In genomic region chr4:25925486-25926201, GRCh38 we compare ENCODE assay signal across 9 cellular contexts. TPM values are rescaled to one million over a fixed set of nuclear protein-coding genes. Genes with fewer than 3 reads are reported as not detected.
DNase-seq lines count a peak whose midpoint lies in the region; ATAC-seq and TF ChIP-seq lines count a peak whose summit lies in the region.
"Had no signal": no experiment of that assay in that cellular context is flagged by ENCODE, and none has a peak within 500 bp of the region (broad histone marks: within the 10 kb centered on the region; RNA-seq: fewer than 3 reads in every experiment).

No MANE protein-coding gene starts in this region.

- DNase-seq in natural killer cell (no peak), NOMO-1 treated with dmso at 0.1 percent for 144 hours (lab: John Stamatoyannopoulos, UW; ENCODE audit: unreplicated experiment) (peak; percentile 13), choroid plexus epithelial cell (ENCODE audit: low read depth) (peak; percentile 78), memory B cell (ENCODE audit: low spot score in 2 of 2) (peak; percentile 43 to 49), A172 (ENCODE audit: low spot score) (no peak), occipital lobe (lab: John Stamatoyannopoulos, UW) (no peak)
- DNase-seq in natural killer cell treated with Interleukin-12 subunit alpha and Interleukin-12 subunit beta and Interleukin-15 and Interleukin-18, amount 100 ng/mL, for 72 hours (ENCODE audit: low spot score), result no peak

- H3K4me1 Mint-ChIP-seq in natural killer cell, result peaks cover 0 to 16% of the 10 kb centered on the region in 2 donors
- H3K4me1 Mint-ChIP-seq in natural killer cell treated with Interleukin-12 subunit alpha and Interleukin-12 subunit beta and Interleukin-15 and Interleukin-18, amount 100 ng/mL, for 72 hours (ENCODE audit: low read depth in 2 of 2), result peaks cover 5% of the 10 kb centered on the region in 2 donors
- peaks cover 14% of the 10 kb centered on the region for H3K4me1 Mint-ChIP-seq in memory B cell

- H3K9me3 Mint-ChIP-seq in natural killer cell (no peaks in the 10 kb centered on the region), memory B cell (no peaks in the 10 kb centered on the region)
- H3K9me3 Mint-ChIP-seq in natural killer cell treated with Interleukin-12 subunit alpha and Interleukin-12 subunit beta and Interleukin-15 and Interleukin-18, amount 100 ng/mL, for 72 hours, result no peaks in the 10 kb centered on the region
- H3K9me3 Mint-ChIP-seq: stimulated activated naive CD8-positive, alpha-beta T cell treated with anti-CD3 and anti-CD28 coated beads, Interleukin-15, Interleukin-2, amounts not matched to agents 100 ng/mL and 50 ng/mL, for 24 hours had no signal

- ATAC-seq in natural killer cell (peak in 1 of 3 donors; percentile 36), HG02798 (IDR thresholded peaks at IDR 0.05; ENCODE audit: poor library complexity, unreplicated experiment) (peak; percentile 76), memory B cell (ENCODE audit: low read depth) (peak; percentile 86)
- no peak for ATAC-seq in natural killer cell treated with Interleukin-12 subunit alpha and Interleukin-12 subunit beta and Interleukin-15 and Interleukin-18, amount 100 ng/mL, for 72 hours

- H3K27ac Mint-ChIP-seq in natural killer cell (no peak overlapping the region), memory B cell (peak overlapping the region; percentile 38)
- no peak overlapping the region for H3K27ac Mint-ChIP-seq in natural killer cell treated with Interleukin-12 subunit alpha and Interleukin-12 subunit beta and Interleukin-15 and Interleukin-18, amount 100 ng/mL, for 72 hours
- H3K27ac Mint-ChIP-seq: stimulated activated naive CD8-positive, alpha-beta T cell treated with anti-CD3 and anti-CD28 coated beads, Interleukin-15, Interleukin-2, amounts not matched to agents 100 ng/mL and 50 ng/mL, for 24 hours had no signal

- intact Hi-C loops in natural killer cell (cut with micrococcal nuclease), result no loop called here

- H3K36me3 Mint-ChIP-seq in natural killer cell, result no peaks in the 10 kb centered on the region
- H3K36me3 Mint-ChIP-seq in natural killer cell treated with Interleukin-12 subunit alpha and Interleukin-12 subunit beta and Interleukin-15 and Interleukin-18, amount 100 ng/mL, for 72 hours, result peaks cover 11% of the 10 kb centered on the region
- peaks cover 17% of the 10 kb centered on the region for H3K36me3 Mint-ChIP-seq in memory B cell

- H3K27me3 Mint-ChIP-seq in natural killer cell (ENCODE audit: low read depth in 2 of 2), result no peaks in the 10 kb centered on the region
- no peaks in the 10 kb centered on the region for H3K27me3 Mint-ChIP-seq in natural killer cell treated with Interleukin-12 subunit alpha and Interleukin-12 subunit beta and Interleukin-15 and Interleukin-18, amount 100 ng/mL, for 72 hours
- no peaks in the 10 kb centered on the region for H3K27me3 Mint-ChIP-seq in memory B cell
- H3K27me3 Mint-ChIP-seq: stimulated activated naive CD8-positive, alpha-beta T cell treated with anti-CD3 and anti-CD28 coated beads, Interleukin-15, Interleukin-2, amounts not matched to agents 100 ng/mL and 50 ng/mL, for 24 hours had no signal

- TF ChIP-seq CTCF in natural killer cell (IDR thresholded peaks at IDR 0.05) (peak; percentile 8), choroid plexus epithelial cell (conservative IDR thresholded peaks at IDR 0.05; ENCODE audit: low read depth, low read length) (peak; percentile 89)

- no peak overlapping the region for H3K4me3 ChIP-seq in choroid plexus epithelial cell (ENCODE audit: low read depth, low read length)

- H3K4me3 Mint-ChIP-seq in natural killer cell, result no peak overlapping the region
- H3K4me3 Mint-ChIP-seq in natural killer cell treated with Interleukin-12 subunit alpha and Interleukin-12 subunit beta and Interleukin-15 and Interleukin-18, amount 100 ng/mL, for 72 hours, result no peak overlapping the region
- H3K4me3 Mint-ChIP-seq in memory B cell, result no peak overlapping the region
- H3K4me3 Mint-ChIP-seq: stimulated activated naive CD8-positive, alpha-beta T cell treated with anti-CD3 and anti-CD28 coated beads, Interleukin-15, Interleukin-2, amounts not matched to agents 100 ng/mL and 50 ng/mL, for 24 hours had no signal

RNA-seq across cellular contexts. Expression of gene SMIM20, which starts 11.6 kb away (rescaled TPM):
- total RNA-seq in natural killer cell, result 10 to 100 TPM; 10.3 to 11.5 (median 10.3) TPM
- 10 to 100 TPM; 12.1 to 19.0 TPM for total RNA-seq in natural killer cell treated with Interleukin-12 subunit alpha and Interleukin-12 subunit beta and Interleukin-15 and Interleukin-18, amount 100 ng/mL, for 72 hours
- total RNA-seq in A172 (2014; rRNA removed; shearing (Covaris generic)), result 44.7 and 51.7 TPM in 2 replicates
- 15.6 TPM for total RNA-seq in occipital lobe

Comparison
In these comparisons a context has a peak if more than half of its experiments do, and no peak if none do; other contexts are left out.
1. ATAC-seq: peak in HG02798 (single experiment) and memory B cell (single experiment); none in natural killer cell treated with Interleukin-12 subunit alpha and Interleukin-12 subunit beta and Interleukin-15 and Interleukin-18, amount 100 ng/mL, for 72 hours (0 of 2).
2. DNase-seq: peak in NOMO-1 treated with dmso at 0.1 percent for 144 hours (single experiment), choroid plexus epithelial cell (single experiment) and memory B cell (2 of 2); none in natural killer cell (single experiment), natural killer cell treated with Interleukin-12 subunit alpha and Interleukin-12 subunit beta and Interleukin-15 and Interleukin-18, amount 100 ng/mL, for 72 hours (single experiment), A172 (single experiment) and occipital lobe (single experiment).